Comparison of ENCODE assay signal across 1 cellular context in the genomic region with DNA sequence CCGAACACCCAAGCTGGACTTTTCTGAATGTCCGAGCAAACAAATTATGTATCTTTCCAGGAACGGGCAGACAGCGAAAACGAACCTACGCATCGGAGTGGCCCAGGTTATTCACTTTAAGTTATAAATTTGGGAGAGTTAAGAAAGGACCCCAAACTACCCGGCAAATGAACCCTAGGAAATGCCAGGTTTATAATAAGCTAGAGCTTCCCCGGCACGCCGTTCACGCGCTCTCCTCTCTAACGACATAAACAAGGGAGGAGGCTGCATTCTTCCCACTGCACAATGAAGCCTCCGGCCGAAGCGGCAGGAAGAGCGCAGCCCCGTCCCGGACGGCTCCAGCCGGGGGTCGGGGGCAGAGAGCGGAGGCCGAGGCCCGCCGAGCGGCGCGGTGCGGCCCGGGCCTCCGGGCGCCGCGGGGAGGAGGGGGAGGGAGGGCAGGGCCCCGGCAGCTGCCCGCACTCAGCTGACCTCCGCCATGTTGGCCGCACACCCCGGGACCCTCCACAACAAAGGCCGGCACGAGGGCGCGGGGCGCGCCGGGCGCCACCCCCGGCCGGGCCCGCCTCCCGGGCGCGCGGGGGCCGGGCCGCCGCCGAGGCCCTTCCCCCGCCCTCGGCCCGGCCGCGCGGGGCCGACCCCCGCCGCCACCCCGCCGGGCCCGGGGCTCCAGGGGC.
TF ChIP-seq lines count a peak whose summit lies in the region.

No MANE protein-coding gene starts in this region.

TF ChIP-seq in K562, 482 proteins besides CTCF, POLR2A, EP300 and RAD21 (continued from another document and continues in another):
- TF ChIP-seq, protein P1, sequence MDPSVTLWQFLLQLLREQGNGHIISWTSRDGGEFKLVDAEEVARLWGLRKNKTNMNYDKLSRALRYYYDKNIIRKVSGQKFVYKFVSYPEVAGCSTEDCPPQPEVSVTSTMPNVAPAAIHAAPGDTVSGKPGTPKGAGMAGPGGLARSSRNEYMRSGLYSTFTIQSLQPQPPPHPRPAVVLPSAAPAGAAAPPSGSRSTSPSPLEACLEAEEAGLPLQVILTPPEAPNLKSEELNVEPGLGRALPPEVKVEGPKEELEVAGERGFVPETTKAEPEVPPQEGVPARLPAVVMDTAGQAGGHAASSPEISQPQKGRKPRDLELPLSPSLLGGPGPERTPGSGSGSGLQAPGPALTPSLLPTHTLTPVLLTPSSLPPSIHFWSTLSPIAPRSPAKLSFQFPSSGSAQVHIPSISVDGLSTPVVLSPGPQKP (CRISPR knock-in tag; IDR thresholded peaks at IDR 0.05) = no peak
- 0 out of 4 replicates have a peak, but pooled peaks of 1 of the 2 experiments have one; percentile 69 for TF ChIP-seq UBTF (IDR thresholded peaks at IDR 0.05; ENCODE audit: borderline replicate concordance in 1 of 2, low read depth in 2 of 2, low read length in 2 of 2)
- peak in 1 of 2 experiments; percentile 35; a peak in 1 of 4 replicates for TF ChIP-seq FOXK2 (conservative IDR thresholded peaks at IDR 0.05 in 1 of 2, IDR thresholded peaks at IDR 0.05 in 1 of 2; ENCODE audit: low read depth in 2 of 2)
- TF ChIP-seq, protein P2, sequence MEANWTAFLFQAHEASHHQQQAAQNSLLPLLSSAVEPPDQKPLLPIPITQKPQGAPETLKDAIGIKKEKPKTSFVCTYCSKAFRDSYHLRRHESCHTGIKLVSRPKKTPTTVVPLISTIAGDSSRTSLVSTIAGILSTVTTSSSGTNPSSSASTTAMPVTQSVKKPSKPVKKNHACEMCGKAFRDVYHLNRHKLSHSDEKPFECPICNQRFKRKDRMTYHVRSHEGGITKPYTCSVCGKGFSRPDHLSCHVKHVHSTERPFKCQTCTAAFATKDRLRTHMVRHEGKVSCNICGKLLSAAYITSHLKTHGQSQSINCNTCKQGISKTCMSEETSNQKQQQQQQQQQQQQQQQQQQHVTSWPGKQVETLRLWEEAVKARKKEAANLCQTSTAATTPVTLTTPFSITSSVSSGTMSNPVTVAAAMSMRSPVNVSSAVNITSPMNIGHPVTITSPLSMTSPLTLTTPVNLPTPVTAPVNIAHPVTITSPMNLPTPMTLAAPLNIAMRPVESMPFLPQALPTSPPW (CRISPR knock-in tag; IDR thresholded peaks at IDR 0.05) = peak; percentile 25; the same call in 1 of the 2 replicates
- peak; percentile 56; the same call in 1 of the 2 replicates for TF ChIP-seq BHLHE40 (IDR thresholded peaks at IDR 0.05; ENCODE audit: low read length)
- no peak for TF ChIP-seq NFATC3 (IDR thresholded peaks at IDR 0.05)
- TF ChIP-seq, protein P3, sequence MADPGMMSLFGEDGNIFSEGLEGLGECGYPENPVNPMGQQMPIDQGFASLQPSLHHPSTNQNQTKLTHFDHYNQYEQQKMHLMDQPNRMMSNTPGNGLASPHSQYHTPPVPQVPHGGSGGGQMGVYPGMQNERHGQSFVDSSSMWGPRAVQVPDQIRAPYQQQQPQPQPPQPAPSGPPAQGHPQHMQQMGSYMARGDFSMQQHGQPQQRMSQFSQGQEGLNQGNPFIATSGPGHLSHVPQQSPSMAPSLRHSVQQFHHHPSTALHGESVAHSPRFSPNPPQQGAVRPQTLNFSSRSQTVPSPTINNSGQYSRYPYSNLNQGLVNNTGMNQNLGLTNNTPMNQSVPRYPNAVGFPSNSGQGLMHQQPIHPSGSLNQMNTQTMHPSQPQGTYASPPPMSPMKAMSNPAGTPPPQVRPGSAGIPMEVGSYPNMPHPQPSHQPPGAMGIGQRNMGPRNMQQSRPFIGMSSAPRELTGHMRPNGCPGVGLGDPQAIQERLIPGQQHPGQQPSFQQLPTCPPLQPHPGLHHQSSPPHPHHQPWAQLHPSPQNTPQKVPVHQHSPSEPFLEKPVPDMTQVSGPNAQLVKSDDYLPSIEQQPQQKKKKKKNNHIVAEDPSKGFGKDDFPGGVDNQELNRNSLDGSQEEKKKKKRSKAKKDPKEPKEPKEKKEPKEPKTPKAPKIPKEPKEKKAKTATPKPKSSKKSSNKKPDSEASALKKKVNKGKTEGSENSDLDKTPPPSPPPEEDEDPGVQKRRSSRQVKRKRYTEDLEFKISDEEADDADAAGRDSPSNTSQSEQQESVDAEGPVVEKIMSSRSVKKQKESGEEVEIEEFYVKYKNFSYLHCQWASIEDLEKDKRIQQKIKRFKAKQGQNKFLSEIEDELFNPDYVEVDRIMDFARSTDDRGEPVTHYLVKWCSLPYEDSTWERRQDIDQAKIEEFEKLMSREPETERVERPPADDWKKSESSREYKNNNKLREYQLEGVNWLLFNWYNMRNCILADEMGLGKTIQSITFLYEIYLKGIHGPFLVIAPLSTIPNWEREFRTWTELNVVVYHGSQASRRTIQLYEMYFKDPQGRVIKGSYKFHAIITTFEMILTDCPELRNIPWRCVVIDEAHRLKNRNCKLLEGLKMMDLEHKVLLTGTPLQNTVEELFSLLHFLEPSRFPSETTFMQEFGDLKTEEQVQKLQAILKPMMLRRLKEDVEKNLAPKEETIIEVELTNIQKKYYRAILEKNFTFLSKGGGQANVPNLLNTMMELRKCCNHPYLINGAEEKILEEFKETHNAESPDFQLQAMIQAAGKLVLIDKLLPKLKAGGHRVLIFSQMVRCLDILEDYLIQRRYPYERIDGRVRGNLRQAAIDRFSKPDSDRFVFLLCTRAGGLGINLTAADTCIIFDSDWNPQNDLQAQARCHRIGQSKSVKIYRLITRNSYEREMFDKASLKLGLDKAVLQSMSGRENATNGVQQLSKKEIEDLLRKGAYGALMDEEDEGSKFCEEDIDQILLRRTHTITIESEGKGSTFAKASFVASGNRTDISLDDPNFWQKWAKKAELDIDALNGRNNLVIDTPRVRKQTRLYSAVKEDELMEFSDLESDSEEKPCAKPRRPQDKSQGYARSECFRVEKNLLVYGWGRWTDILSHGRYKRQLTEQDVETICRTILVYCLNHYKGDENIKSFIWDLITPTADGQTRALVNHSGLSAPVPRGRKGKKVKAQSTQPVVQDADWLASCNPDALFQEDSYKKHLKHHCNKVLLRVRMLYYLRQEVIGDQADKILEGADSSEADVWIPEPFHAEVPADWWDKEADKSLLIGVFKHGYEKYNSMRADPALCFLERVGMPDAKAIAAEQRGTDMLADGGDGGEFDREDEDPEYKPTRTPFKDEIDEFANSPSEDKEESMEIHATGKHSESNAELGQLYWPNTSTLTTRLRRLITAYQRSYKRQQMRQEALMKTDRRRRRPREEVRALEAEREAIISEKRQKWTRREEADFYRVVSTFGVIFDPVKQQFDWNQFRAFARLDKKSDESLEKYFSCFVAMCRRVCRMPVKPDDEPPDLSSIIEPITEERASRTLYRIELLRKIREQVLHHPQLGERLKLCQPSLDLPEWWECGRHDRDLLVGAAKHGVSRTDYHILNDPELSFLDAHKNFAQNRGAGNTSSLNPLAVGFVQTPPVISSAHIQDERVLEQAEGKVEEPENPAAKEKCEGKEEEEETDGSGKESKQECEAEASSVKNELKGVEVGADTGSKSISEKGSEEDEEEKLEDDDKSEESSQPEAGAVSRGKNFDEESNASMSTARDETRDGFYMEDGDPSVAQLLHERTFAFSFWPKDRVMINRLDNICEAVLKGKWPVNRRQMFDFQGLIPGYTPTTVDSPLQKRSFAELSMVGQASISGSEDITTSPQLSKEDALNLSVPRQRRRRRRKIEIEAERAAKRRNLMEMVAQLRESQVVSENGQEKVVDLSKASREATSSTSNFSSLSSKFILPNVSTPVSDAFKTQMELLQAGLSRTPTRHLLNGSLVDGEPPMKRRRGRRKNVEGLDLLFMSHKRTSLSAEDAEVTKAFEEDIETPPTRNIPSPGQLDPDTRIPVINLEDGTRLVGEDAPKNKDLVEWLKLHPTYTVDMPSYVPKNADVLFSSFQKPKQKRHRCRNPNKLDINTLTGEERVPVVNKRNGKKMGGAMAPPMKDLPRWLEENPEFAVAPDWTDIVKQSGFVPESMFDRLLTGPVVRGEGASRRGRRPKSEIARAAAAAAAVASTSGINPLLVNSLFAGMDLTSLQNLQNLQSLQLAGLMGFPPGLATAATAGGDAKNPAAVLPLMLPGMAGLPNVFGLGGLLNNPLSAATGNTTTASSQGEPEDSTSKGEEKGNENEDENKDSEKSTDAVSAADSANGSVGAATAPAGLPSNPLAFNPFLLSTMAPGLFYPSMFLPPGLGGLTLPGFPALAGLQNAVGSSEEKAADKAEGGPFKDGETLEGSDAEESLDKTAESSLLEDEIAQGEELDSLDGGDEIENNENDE (IDR thresholded peaks at IDR 0.05; ENCODE audit: low read depth, low read length) = no peak
- peak in 1 of 2 experiments; percentile 52; a peak in 2 of 4 replicates for TF ChIP-seq MNT (conservative IDR thresholded peaks at IDR 0.05)
- TF ChIP-seq, protein P4, sequence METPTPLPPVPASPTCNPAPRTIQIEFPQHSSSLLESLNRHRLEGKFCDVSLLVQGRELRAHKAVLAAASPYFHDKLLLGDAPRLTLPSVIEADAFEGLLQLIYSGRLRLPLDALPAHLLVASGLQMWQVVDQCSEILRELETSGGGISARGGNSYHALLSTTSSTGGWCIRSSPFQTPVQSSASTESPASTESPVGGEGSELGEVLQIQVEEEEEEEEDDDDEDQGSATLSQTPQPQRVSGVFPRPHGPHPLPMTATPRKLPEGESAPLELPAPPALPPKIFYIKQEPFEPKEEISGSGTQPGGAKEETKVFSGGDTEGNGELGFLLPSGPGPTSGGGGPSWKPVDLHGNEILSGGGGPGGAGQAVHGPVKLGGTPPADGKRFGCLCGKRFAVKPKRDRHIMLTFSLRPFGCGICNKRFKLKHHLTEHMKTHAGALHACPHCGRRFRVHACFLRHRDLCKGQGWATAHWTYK (CRISPR knock-in tag; IDR thresholded peaks at IDR 0.05) = no peak
- peak; percentile 28 for TF ChIP-seq HMGN3 (IDR thresholded peaks at IDR 0.05; ENCODE audit: borderline replicate concordance, extremely low read depth, insufficient read length, low read depth, low read length)
- 0 out of 2 replicates have a peak, but pooled peaks have one; percentile 60 for TF ChIP-seq ZBTB7A (IDR thresholded peaks at IDR 0.05; ENCODE audit: borderline replicate concordance, control insufficient read depth, low read depth, low read length)
- TF ChIP-seq, protein P5, sequence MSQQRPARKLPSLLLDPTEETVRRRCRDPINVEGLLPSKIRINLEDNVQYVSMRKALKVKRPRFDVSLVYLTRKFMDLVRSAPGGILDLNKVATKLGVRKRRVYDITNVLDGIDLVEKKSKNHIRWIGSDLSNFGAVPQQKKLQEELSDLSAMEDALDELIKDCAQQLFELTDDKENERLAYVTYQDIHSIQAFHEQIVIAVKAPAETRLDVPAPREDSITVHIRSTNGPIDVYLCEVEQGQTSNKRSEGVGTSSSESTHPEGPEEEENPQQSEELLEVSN (IDR thresholded peaks at IDR 0.05; ENCODE audit: borderline replicate concordance in 1 of 2, extremely low read depth in 1 of 2, insufficient read depth in 1 of 2, insufficient read length in 1 of 2, low read depth in 1 of 2, low read length in 1 of 2, poor library complexity in 1 of 2, severe bottlenecking in 1 of 2) = peak in 1 of 2 experiments; percentile 19
- peak; percentile 43; the same call in 1 of the 2 replicates for TF ChIP-seq TFAP4 (CRISPR knock-in tag; IDR thresholded peaks at IDR 0.05; ENCODE audit: borderline replicate concordance)
- no peak for TF ChIP-seq MED1 (CRISPR knock-in tag; IDR thresholded peaks at IDR 0.05; ENCODE audit: borderline replicate concordance)
- peak; percentile 45; the same call in 1 of the 2 replicates for TF ChIP-seq MYC (IDR thresholded peaks at IDR 0.05; ENCODE audit: low read depth, low read length)
- TF ChIP-seq MYC (CRISPR knock-in tag; IDR thresholded peaks at IDR 0.05; ENCODE audit: borderline replicate concordance, low read depth) = no peak
- TF ChIP-seq, protein P6, sequence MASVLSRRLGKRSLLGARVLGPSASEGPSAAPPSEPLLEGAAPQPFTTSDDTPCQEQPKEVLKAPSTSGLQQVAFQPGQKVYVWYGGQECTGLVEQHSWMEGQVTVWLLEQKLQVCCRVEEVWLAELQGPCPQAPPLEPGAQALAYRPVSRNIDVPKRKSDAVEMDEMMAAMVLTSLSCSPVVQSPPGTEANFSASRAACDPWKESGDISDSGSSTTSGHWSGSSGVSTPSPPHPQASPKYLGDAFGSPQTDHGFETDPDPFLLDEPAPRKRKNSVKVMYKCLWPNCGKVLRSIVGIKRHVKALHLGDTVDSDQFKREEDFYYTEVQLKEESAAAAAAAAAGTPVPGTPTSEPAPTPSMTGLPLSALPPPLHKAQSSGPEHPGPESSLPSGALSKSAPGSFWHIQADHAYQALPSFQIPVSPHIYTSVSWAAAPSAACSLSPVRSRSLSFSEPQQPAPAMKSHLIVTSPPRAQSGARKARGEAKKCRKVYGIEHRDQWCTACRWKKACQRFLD (CRISPR knock-in tag; IDR thresholded peaks at IDR 0.05) = peak; percentile 63; the same call in 1 of the 2 replicates
- peak; percentile 25; the same call in 1 of the 2 replicates for TF ChIP-seq ETS1 (conservative IDR thresholded peaks at IDR 0.05; ENCODE audit: control insufficient read depth, low read depth, low read length)
